In the genomic region with DNA sequence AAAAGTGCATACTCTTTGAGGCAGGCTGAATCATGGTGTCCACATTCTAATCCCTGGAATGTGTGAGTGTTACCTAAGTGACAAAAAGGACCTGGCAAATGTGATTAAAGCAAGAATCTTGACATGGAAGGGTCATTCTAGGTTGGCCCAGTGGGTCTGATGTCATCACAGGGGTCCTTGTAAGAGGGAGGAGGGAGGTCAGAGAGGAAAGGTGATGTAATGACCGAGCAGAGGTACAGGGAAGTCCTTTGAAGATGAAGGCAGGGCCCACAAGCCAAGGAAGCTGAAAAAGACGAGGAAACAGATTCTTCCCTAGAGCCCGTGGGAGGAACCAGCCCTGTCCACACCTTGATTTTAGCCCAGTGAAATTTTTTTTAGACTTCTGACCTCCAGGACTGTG, we compare ENCODE assay signal across 27 cellular contexts.
DNase-seq lines count a peak whose midpoint lies in the region; ATAC-seq, FAIRE-seq and TF ChIP-seq lines count a peak whose summit lies in the region.
"Had no signal": no experiment of that assay in that cellular context is flagged by ENCODE, and none has a peak within 500 bp of the region (broad histone marks: within the 10 kb centered on the region; RNA-seq: fewer than 3 reads in every experiment).

No MANE protein-coding gene starts in this region.

- H3K4me2 ChIP-seq in K562 (ENCODE audit: insufficient read depth, low read length) = no peak overlapping the region
- H3K4me2 ChIP-seq: A549; BLaER1 treated with 17β-estradiol and CSF1 and Interleukin-3, amounts not matched to agents 10 nM and 100 nM had no signal

- no peak; the same call in 2 of the 3 replicates for ATAC-seq in K562
- ATAC-seq in stimulated activated naive CD8-positive, alpha-beta T cell treated with anti-CD3 and anti-CD28 coated beads, Interleukin-15, amount 100 ng/mL, for 72 hours = no peak

- H3K9ac ChIP-seq in K562 (ENCODE audit: insufficient read depth in 1 of 2, low read depth in 2 of 2, low read length in 2 of 2) = no peak overlapping the region
- H3K9ac ChIP-seq: BLaER1 treated with 17β-estradiol and CSF1 and Interleukin-3, amounts not matched to agents 10 nM and 100 nM had no signal

- peaks cover 8% of the 10 kb centered on the region for H3K27me3 Mint-ChIP-seq in type B pancreatic cell
- peaks cover 11% of the 10 kb centered on the region for H3K27me3 Mint-ChIP-seq in stimulated activated naive CD8-positive, alpha-beta T cell treated with anti-CD3 and anti-CD28 coated beads, Interleukin-15, amount 100 ng/mL, for 72 hours
- H3K27me3 Mint-ChIP-seq: CD4-positive, alpha-beta T cell had no signal

- H3K4me3 Mint-ChIP-seq in type B pancreatic cell = no peak overlapping the region
- H3K4me3 Mint-ChIP-seq in stimulated activated naive CD8-positive, alpha-beta T cell treated with anti-CD3 and anti-CD28 coated beads, Interleukin-15, amount 100 ng/mL, for 72 hours = no peak overlapping the region
- H3K4me3 Mint-ChIP-seq: CD14-positive monocyte; CD4-positive, alpha-beta T cell; CD8-positive, alpha-beta memory T cell; HFFc6 had no signal

- no peak overlapping the region for H2AFZ ChIP-seq in K562 (ENCODE audit: low read depth, low read length)

- intact Hi-C loops in left ventricle myocardium inferior (cut with micrococcal nuclease) = no loop called here
- intact Hi-C loops in cardiac septum (cut with DNase I) = no loop called here
- intact Hi-C loops in K562 (cut with micrococcal nuclease) = loop anchor here (5.0 kb wide), 1 partner anchor 73 kb away; no protein-coding TSS in a partner anchor

- H3K27me3 ChIP-seq in left ventricle myocardium inferior (ENCODE audit: low read depth) (peaks cover 20% of the 10 kb centered on the region), K562 (ENCODE audit: control insufficient read depth in 2 of 2, insufficient read depth in 2 of 2, low read length in 2 of 2) (peaks cover 0 to 6% of the 10 kb centered on the region in 2 experiments; a peak in 3 of 5 replicates)
- H3K27me3 ChIP-seq: BE2C; BLaER1 treated with 17β-estradiol and CSF1 and Interleukin-3, amounts not matched to agents 10 nM and 100 nM had no signal

- DNase-seq in left ventricle myocardium inferior = no peak
- no peak for DNase-seq in cardiac septum (ENCODE audit: low spot score)
- no peak for DNase-seq in K562 (ENCODE audit: extremely low read depth in 1 of 4, low spot score in 3 of 4)
- DNase-seq in type B pancreatic cell (ENCODE audit: extremely low spot score, unreplicated experiment) = no peak
- DNase-seq in stimulated activated naive CD8-positive, alpha-beta T cell treated with anti-CD3 and anti-CD28 coated beads, Interleukin-15, amount 100 ng/mL, for 72 hours = no peak
- no peak for DNase-seq in GM19238 (ENCODE audit: insufficient read length, low spot score)
- no peak for DNase-seq in amniotic stem cell (lab: John Stamatoyannopoulos, UW)
- DNase-seq: 8988T; ACHN; AML-193; BE2C; Calu3; CD4-positive, alpha-beta T cell; CD8-positive, alpha-beta memory T cell; DMS53; DMS79 treated with DMSO at 0.1 percent for 48 hours; GF-D8; H7; HCEC 1CT; HFFc6 had no signal

- POLR2A ChIA-PET in HEK293 (lab: Yijun Ruan, JAX) (no interaction called here), K562 (lab: Yijun Ruan, JAX) (no interaction called here)

- H3K9me3 ChIP-seq in left ventricle myocardium inferior (replicated peaks) (peaks cover 26% of the 10 kb centered on the region), HEK293 (ENCODE audit: control insufficient read depth, insufficient read depth, low read depth, low read length) (no peaks in the 10 kb centered on the region), K562 (replicated peaks; ENCODE audit: control insufficient read depth, insufficient read depth, low read depth, low read length) (peaks cover 2% of the 10 kb centered on the region)

- H3K4me3 ChIP-seq in left ventricle myocardium inferior = no peak overlapping the region
- H3K4me3 ChIP-seq in HEK293 (ENCODE audit: low read depth, low read length) = no peak overlapping the region
- H3K4me3 ChIP-seq in K562 = no peak overlapping the region
- H3K4me3 ChIP-seq: A549; BLaER1 treated with 17β-estradiol and CSF1 and Interleukin-3, amounts not matched to agents 10 nM and 100 nM had no signal

- H3K79me2 ChIP-seq in K562 (ENCODE audit: control insufficient read depth, insufficient read depth, low read length) = no peaks in the 10 kb centered on the region

- TF ChIP-seq RAD21 in K562 (CRISPR knock-in tag; conservative IDR thresholded peaks at IDR 0.05 in 1 of 2, IDR thresholded peaks at IDR 0.05 in 1 of 2) = no peak

- H3K36me3 ChIP-seq in left ventricle myocardium inferior (no peaks in the 10 kb centered on the region), HEK293 (ENCODE audit: control insufficient read depth in 2 of 2, insufficient read depth in 1 of 2, low read length in 2 of 2) (no peaks in the 10 kb centered on the region), K562 (ENCODE audit: control insufficient read depth, insufficient read depth, low read length) (no peaks in the 10 kb centered on the region)
- H3K36me3 ChIP-seq: BE2C had no signal

- BruUV-seq in K562 (replicated peaks; lab: Mats Ljungman, UMichigan) = no TSS peak

- no peaks in the 10 kb centered on the region for H4K20me1 ChIP-seq in K562 (replicated peaks; ENCODE audit: control insufficient read depth, insufficient read depth, low read length)
- H4K20me1 ChIP-seq: BLaER1 treated with 17β-estradiol and CSF1 and Interleukin-3, amounts not matched to agents 10 nM and 100 nM had no signal

- no peak for TF ChIP-seq POLR2A in K562 (conservative IDR thresholded peaks at IDR 0.05)

- H3K4me1 ChIP-seq in left ventricle myocardium inferior = peaks cover 24% of the 10 kb centered on the region
- H3K4me1 ChIP-seq in HEK293 (ENCODE audit: control insufficient read depth, insufficient read depth, low read length) = no peaks in the 10 kb centered on the region
- no peaks in the 10 kb centered on the region; a peak in 1 of 5 replicates for H3K4me1 ChIP-seq in K562 (replicated peaks in 1 of 2; ENCODE audit: control insufficient read depth in 2 of 2, insufficient read depth in 2 of 2, low read length in 2 of 2)
- H3K4me1 ChIP-seq: BE2C had no signal

- CTCF ChIA-PET in HEK293 (lab: Yijun Ruan, JAX) (interaction anchor here (0.6 to 1.0 kb wide), 3 partner anchors 10 to 245 kb away, joined by 3 to 4 read pairs (median 4); no protein-coding TSS in a partner anchor), K562 (lab: Yijun Ruan, JAX; ENCODE audit: low intra/inter-chr PET ratio) (no interaction called here)

- in situ Hi-C loops in K562 (cut with MboI) = no loop called here

- H3K9me3 Mint-ChIP-seq in type B pancreatic cell = no peaks in the 10 kb centered on the region
- H3K9me3 Mint-ChIP-seq in stimulated activated naive CD8-positive, alpha-beta T cell treated with anti-CD3 and anti-CD28 coated beads, Interleukin-15, amount 100 ng/mL, for 72 hours = peaks cover 19 to 26% of the 10 kb centered on the region in 2 donors

- no peaks in the 10 kb centered on the region for H3K36me3 Mint-ChIP-seq in type B pancreatic cell
- H3K36me3 Mint-ChIP-seq: CD14-positive monocyte; CD8-positive, alpha-beta memory T cell had no signal

- H3K27ac ChIP-seq in left ventricle myocardium inferior (replicated peaks) (peak overlapping the region; percentile 58), HEK293 (ENCODE audit: extremely low read depth, low read depth, low read length) (no peak overlapping the region), K562 (ENCODE audit: extremely low read depth, low read depth, low read length) (no peak overlapping the region)
- H3K27ac ChIP-seq: BLaER1 treated with 17β-estradiol and CSF1 and Interleukin-3, amounts not matched to agents 10 nM and 100 nM had no signal

- no peaks in the 10 kb centered on the region for H3K9me1 ChIP-seq in K562 (ENCODE audit: control insufficient read depth, insufficient read depth, low read length)

- 15% methylated on average over 3 of the region's 3 CpGs for WGBS in K562 (ENCODE audit: insufficient coverage, low coverage, missing lambda C conversion rate)

- H3K4me1 Mint-ChIP-seq in type B pancreatic cell (ENCODE audit: unreplicated experiment) = peaks cover 21% of the 10 kb centered on the region
- no peaks in the 10 kb centered on the region for H3K4me1 Mint-ChIP-seq in stimulated activated naive CD8-positive, alpha-beta T cell treated with anti-CD3 and anti-CD28 coated beads, Interleukin-15, amount 100 ng/mL, for 72 hours
- H3K4me1 Mint-ChIP-seq: CD8-positive, alpha-beta memory T cell had no signal

- peak overlapping the region; percentile 24 for H3K27ac Mint-ChIP-seq in type B pancreatic cell
- no peak overlapping the region for H3K27ac Mint-ChIP-seq in stimulated activated naive CD8-positive, alpha-beta T cell treated with anti-CD3 and anti-CD28 coated beads, Interleukin-15, amount 100 ng/mL, for 72 hours
- H3K27ac Mint-ChIP-seq: CD14-positive monocyte; CD4-positive, alpha-beta T cell; CD8-positive, alpha-beta memory T cell; HFFc6 had no signal

- no peak for FAIRE-seq in K562 (lab: Jason Lieb, UNC)
- FAIRE-seq: A549, GM12891, GM18507, H1 had no signal

- no peak for TF ChIP-seq EP300 in K562 (IDR thresholded peaks at IDR 0.05; ENCODE audit: low read length)

- TF ChIP-seq CTCF in left ventricle myocardium inferior (IDR thresholded peaks at IDR 0.05; ENCODE audit: borderline replicate concordance) = no peak
- no peak for TF ChIP-seq CTCF in HEK293 (tag by site-specific recombination; IDR thresholded peaks at IDR 0.05)
- TF ChIP-seq CTCF in K562 (IDR thresholded peaks at IDR 0.05 in 2 of 3, conservative IDR thresholded peaks at IDR 0.05 in 1 of 3; ENCODE audit: insufficient read depth in 2 of 3, low read depth in 1 of 3, low read length in 3 of 3) = no peak
- no peak for TF ChIP-seq CTCF in type B pancreatic cell (conservative IDR thresholded peaks at IDR 0.05)

TF ChIP-seq in K562, 482 proteins besides CTCF, POLR2A, EP300 and RAD21 (continues in another document):
- TF ChIP-seq, protein P1, sequence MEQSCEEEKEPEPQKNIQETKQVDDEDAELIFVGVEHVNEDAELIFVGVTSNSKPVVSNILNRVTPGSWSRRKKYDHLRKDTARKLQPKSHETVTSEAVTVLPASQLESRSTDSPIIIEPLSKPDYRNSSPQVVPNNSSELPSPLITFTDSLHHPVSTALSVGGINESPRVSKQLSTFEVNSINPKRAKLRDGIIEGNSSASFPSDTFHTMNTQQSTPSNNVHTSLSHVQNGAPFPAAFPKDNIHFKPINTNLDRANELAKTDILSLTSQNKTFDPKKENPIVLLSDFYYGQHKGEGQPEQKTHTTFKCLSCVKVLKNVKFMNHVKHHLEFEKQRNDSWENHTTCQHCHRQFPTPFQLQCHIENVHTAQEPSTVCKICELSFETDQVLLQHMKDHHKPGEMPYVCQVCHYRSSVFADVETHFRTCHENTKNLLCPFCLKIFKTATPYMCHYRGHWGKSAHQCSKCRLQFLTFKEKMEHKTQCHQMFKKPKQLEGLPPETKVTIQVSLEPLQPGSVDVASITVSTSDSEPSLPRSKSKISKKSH (CRISPR knock-in tag; IDR thresholded peaks at IDR 0.05) = no peak
- TF ChIP-seq TFAM (CRISPR knock-in tag; conservative IDR thresholded peaks at IDR 0.05) (no peak), ZNF584 (CRISPR knock-in tag; IDR thresholded peaks at IDR 0.05; ENCODE audit: low read depth) (no peak)
